1 cellular context compared by ENCODE assay signal in the genomic region with DNA sequence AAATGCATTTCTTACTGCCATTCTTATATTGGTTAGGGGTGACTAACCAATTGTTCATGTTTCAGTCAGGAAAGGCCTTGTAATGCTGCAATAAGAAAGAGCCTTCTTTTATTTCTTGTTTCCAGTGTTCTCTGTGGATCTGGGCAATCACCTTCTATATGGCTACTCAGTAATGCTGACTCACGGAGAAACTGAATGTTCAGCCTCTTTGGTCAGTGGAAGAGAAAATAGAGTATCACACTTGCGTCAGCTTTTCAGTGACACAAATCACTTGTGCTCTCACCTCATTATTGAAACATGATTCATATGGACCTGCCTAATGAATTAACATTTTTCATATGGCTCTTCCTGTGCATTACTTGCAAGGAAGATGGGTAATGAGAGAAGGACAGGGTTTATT.
TF ChIP-seq lines count a peak whose summit lies in the region.

No MANE protein-coding gene starts in this region.

TF ChIP-seq in H1, 55 proteins besides CTCF, POLR2A, EP300 and RAD21 (continued from another document):
- TF ChIP-seq, protein P1, sequence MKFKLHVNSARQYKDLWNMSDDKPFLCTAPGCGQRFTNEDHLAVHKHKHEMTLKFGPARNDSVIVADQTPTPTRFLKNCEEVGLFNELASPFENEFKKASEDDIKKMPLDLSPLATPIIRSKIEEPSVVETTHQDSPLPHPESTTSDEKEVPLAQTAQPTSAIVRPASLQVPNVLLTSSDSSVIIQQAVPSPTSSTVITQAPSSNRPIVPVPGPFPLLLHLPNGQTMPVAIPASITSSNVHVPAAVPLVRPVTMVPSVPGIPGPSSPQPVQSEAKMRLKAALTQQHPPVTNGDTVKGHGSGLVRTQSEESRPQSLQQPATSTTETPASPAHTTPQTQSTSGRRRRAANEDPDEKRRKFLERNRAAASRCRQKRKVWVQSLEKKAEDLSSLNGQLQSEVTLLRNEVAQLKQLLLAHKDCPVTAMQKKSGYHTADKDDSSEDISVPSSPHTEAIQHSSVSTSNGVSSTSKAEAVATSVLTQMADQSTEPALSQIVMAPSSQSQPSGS (IDR thresholded peaks at IDR 0.05; ENCODE audit: low read length), result no peak
- TF ChIP-seq RBBP5 (IDR thresholded peaks at IDR 0.05; ENCODE audit: borderline replicate concordance, low read depth, low read length) (no peak), FOSL1 (IDR thresholded peaks at IDR 0.05; ENCODE audit: insufficient read depth, low read depth, low read length) (no peak), RFX5 (IDR thresholded peaks at IDR 0.05; ENCODE audit: borderline replicate concordance, low read depth, low read length) (no peak), GABPA (IDR thresholded peaks at IDR 0.05; ENCODE audit: borderline replicate concordance, insufficient read depth, low read length) (no peak), CHD1 (IDR thresholded peaks at IDR 0.05; ENCODE audit: low read depth, low read length) (no peak), SP2 (IDR thresholded peaks at IDR 0.05; ENCODE audit: low read length) (no peak), MAFK (IDR thresholded peaks at IDR 0.05; ENCODE audit: low read depth, low read length) (no peak), CTBP2 (IDR thresholded peaks at IDR 0.05; ENCODE audit: borderline replicate concordance, insufficient read depth, insufficient read length, low read length) (no peak), KDM4A (IDR thresholded peaks at IDR 0.05; ENCODE audit: low read depth, low read length, severe bottlenecking) (no peak), SAP30 (IDR thresholded peaks at IDR 0.05; ENCODE audit: insufficient read depth, insufficient replicate concordance, low read length) (no peak), EGR1 (IDR thresholded peaks at IDR 0.05; ENCODE audit: borderline replicate concordance, low read depth, low read length) (no peak), YY1 (IDR thresholded peaks at IDR 0.05; ENCODE audit: low read depth, low read length) (no peak), SUZ12 (IDR thresholded peaks at IDR 0.05; ENCODE audit: low read length) (no peak)
